Comparison of ENCODE assay signal across 8 cellular contexts in the genomic region with DNA sequence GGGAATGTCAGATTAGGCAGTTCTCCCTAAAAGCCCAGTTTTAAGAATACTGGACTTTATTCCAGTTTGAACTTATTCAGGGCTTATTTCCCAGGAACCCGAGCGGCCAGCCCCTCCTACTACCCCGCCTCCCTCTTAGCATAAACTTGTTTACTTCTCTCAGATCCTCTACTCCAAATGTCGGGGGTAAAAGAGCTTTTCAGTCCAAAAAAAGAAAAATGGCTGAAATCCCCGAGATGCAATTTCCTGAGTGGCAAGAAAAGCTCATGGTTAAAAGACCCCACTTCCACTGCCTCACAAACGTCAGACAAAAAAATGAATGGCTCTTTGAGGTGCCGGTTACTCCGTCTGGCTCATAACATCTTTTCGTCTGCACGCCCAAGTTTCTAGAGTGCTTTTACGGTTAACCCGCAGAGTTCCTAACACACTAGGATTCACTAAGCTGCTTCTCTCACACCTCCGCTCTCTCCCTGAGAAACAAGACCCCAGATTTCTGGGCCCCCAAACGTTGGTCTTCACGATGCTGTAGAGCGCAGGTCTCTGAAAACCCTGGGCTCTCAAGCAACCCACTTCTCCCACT. TPM values are rescaled to one million over a fixed set of nuclear protein-coding genes. Genes with fewer than 3 reads are reported as not detected.
A peak's percentile ranks its signal among the peaks of the same experiment; 100 is the strongest.
DNase-seq lines count a peak whose midpoint lies in the region; ATAC-seq and TF ChIP-seq lines count a peak whose summit lies in the region.

No MANE protein-coding gene starts in this region.

- no peaks in the 10 kb centered on the region for H3K9me3 ChIP-seq in iPS DF 6.9 (ENCODE audit: control insufficient read depth, insufficient read depth, low read length)
- no peaks in the 10 kb centered on the region for H3K9me3 ChIP-seq in skeletal muscle tissue (ENCODE audit: control insufficient read depth in 3 of 3, low read length in 3 of 3)

- H3K27me3 ChIP-seq in iPS DF 6.9 (ENCODE audit: control insufficient read depth, insufficient read depth, low read length) (no peaks in the 10 kb centered on the region), skeletal muscle tissue (ENCODE audit: control insufficient read depth in 3 of 3, insufficient read depth in 3 of 3, low read length in 3 of 3) (no peaks in the 10 kb centered on the region)

- H3K4me3 ChIP-seq in astrocyte of the cerebellum (ENCODE audit: low read depth, low read length) (peak overlapping the region; percentile 85), iPS DF 6.9 (ENCODE audit: low read length) (peak overlapping the region; percentile 88), skeletal muscle tissue (ENCODE audit: low read length in 3 of 3) (peak overlapping the region; percentile 90 to 100 (median 91))

- H3K4me1 ChIP-seq in iPS DF 6.9 (ENCODE audit: control insufficient read depth, insufficient read depth, low read length) (no peaks in the 10 kb centered on the region), skeletal muscle tissue (ENCODE audit: control insufficient read depth in 3 of 3, insufficient read depth in 3 of 3, low read length in 3 of 3) (peaks cover 13 to 19% (median 14%) of the 10 kb centered on the region in 3 donors)

- DNase-seq in AML-193 (lab: John Stamatoyannopoulos, UW) (peak; percentile 22 to 30), GM13976 (ENCODE audit: low spot score) (peak; percentile 60), NCI-H345 (lab: John Stamatoyannopoulos, UW) (peak; percentile 49), astrocyte of the cerebellum (ENCODE audit: low read depth) (peak; percentile 1), iPS DF 6.9 (ENCODE audit: low read depth, low spot score) (no peak)

- in situ Hi-C loops in GM13976 (cut with MboI; ENCODE audit: low sequenced_read_pairs, unreplicated experiment) (loop anchor here (25.0 kb wide), 1 partner anchor 234 kb away; no protein-coding TSS in a partner anchor), astrocyte of the cerebellum (cut with HindIII; ENCODE audit: low sequenced_read_pairs) (no loop called here)

- TF ChIP-seq CTCF in GM13976 (IDR thresholded peaks at IDR 0.05; ENCODE audit: borderline replicate concordance, control extremely low read depth, extremely low read depth, insufficient read depth, missing control alignments), result no peak
- TF ChIP-seq CTCF in astrocyte of the cerebellum (IDR thresholded peaks at IDR 0.05; ENCODE audit: low read depth, low read length, missing control alignments), result no peak

- peak overlapping the region; percentile 86 to 96 (median 93) for H3K9ac ChIP-seq in skeletal muscle tissue (ENCODE audit: low read depth in 1 of 3, low read length in 3 of 3)

- H3K36me3 ChIP-seq in iPS DF 6.9 (ENCODE audit: control insufficient read depth, insufficient read depth, low read length) (peaks cover 12% of the 10 kb centered on the region; the same call in 1 of the 2 replicates), skeletal muscle tissue (ENCODE audit: control insufficient read depth in 3 of 3, insufficient read depth in 3 of 3, low read length in 3 of 3) (peaks cover 14 to 30% (median 19%) of the 10 kb centered on the region in 3 donors)

- WGBS in iPS DF 6.9 (ENCODE audit: insufficient coverage, insufficient read length), result no CpG with 5 or more reads among the region's 16 CpGs

- ATAC-seq in GM18502 (IDR thresholded peaks at IDR 0.05; ENCODE audit: poor library complexity, unreplicated experiment) (no peak), HG03378 (IDR thresholded peaks at IDR 0.05; ENCODE audit: unreplicated experiment) (no peak)

- H3K27ac ChIP-seq in iPS DF 6.9 (ENCODE audit: low read length) (no peak overlapping the region), skeletal muscle tissue (ENCODE audit: low read depth, low read length) (peak overlapping the region; percentile 87)

RNA-seq across cellular contexts. Expression of a gene that starts 0.4 kb away (rescaled TPM):
- 34.4 TPM for total RNA-seq in skeletal muscle tissue

RNA-seq across cellular contexts. Expression of a gene that starts 0.9 kb away (rescaled TPM):
- 8.9 TPM for total RNA-seq in skeletal muscle tissue

RNA-seq across cellular contexts. Expression of a gene that starts 35.1 kb away (rescaled TPM):
- total RNA-seq in skeletal muscle tissue, result 41.8 TPM

RNA-seq across cellular contexts. Expression of a gene that starts 38.8 kb away (rescaled TPM):
- total RNA-seq in skeletal muscle tissue, result not detected
